ENCODE assay signal across 8 cellular contexts in the genomic region with DNA sequence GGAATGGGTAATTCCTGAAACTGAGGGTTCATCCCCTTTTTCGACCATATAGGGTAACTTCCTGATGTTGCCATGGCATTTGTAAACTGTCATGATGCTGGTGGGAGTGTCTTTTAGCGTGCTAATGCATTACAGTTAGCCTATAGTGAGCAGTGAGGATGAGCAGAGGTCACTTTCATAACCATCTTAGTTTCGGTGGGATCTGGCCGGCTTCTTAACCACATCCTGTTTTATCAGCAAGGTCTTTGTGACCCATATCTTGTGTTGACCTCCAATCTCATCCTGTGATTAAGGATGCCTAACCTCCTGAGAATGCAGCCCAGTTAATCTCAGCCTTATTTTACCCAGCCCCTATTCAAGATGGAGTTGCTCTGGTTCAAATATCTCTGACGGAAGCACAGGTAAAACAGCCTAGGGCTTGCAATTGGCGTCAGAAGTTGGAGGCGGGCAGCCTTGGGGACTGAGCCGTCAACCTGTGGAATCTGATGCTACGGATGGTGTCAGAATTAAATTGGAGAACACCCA. TPM values are rescaled to one million over a fixed set of nuclear protein-coding genes. Genes with fewer than 3 reads are reported as not detected.
DNase-seq lines count a peak whose midpoint lies in the region; ATAC-seq lines count a peak whose summit lies in the region.

No MANE protein-coding gene starts in this region.

- no peaks in the 10 kb centered on the region for H3K27me3 ChIP-seq in BLaER1 treated with 17β-estradiol and CSF1 and Interleukin-3, amounts not matched to agents 10 nM and 100 nM

- peaks cover 0 to 15% (median 0%) of the 10 kb centered on the region in 11 experiments; a peak in 6 of 22 replicates for H4K20me1 ChIP-seq in BLaER1 treated with 17β-estradiol and CSF1 and Interleukin-3, amounts not matched to agents 10 nM and 100 nM

- no peak overlapping the region for H3K27ac Mint-ChIP-seq in activated T-helper 2 cell treated with anti-CD3 and anti-CD28 coated beads, Interferon-gamma antibody, Interleukin-2, Interleukin-4, amounts not matched to agents 10 μg/mL and 5 μg/mL and 100 μg/mL, durations not matched to agents 14 hours and 24 hours and 36 hours

- peak; percentile 97 for ATAC-seq in GM19395 (IDR thresholded peaks at IDR 0.05; ENCODE audit: unreplicated experiment)
- ATAC-seq in HG03432 (IDR thresholded peaks at IDR 0.05; ENCODE audit: unreplicated experiment): peak; percentile 74
- no peak for ATAC-seq in GM18868 (IDR thresholded peaks at IDR 0.05; ENCODE audit: unreplicated experiment)

- peak overlapping the region in 6 of 11 experiments; percentile 21 to 64 (median 43); a peak in 10 of 22 replicates for H3K4me2 ChIP-seq in BLaER1 treated with 17β-estradiol and CSF1 and Interleukin-3, amounts not matched to agents 10 nM and 100 nM

- peaks cover 29% of the 10 kb centered on the region for H3K4me1 Mint-ChIP-seq in activated T-helper 2 cell treated with anti-CD3 and anti-CD28 coated beads, Interferon-gamma antibody, Interleukin-2, Interleukin-4, amounts not matched to agents 10 μg/mL and 5 μg/mL and 100 μg/mL, durations not matched to agents 14 hours and 24 hours and 36 hours (ENCODE audit: low read depth)

- H3K27me3 Mint-ChIP-seq in activated T-helper 2 cell treated with anti-CD3 and anti-CD28 coated beads, Interferon-gamma antibody, Interleukin-2, Interleukin-4, amounts not matched to agents 10 μg/mL and 5 μg/mL and 100 μg/mL, durations not matched to agents 14 hours and 24 hours and 36 hours (ENCODE audit: low read depth): no peaks in the 10 kb centered on the region

- no peak overlapping the region for H3K4me3 Mint-ChIP-seq in activated T-helper 2 cell treated with anti-CD3 and anti-CD28 coated beads, Interferon-gamma antibody, Interleukin-2, Interleukin-4, amounts not matched to agents 10 μg/mL and 5 μg/mL and 100 μg/mL, durations not matched to agents 14 hours and 24 hours and 36 hours (ENCODE audit: low read depth)

- H3K9ac ChIP-seq in BLaER1 treated with 17β-estradiol and CSF1 and Interleukin-3, amounts not matched to agents 10 nM and 100 nM: no peak overlapping the region

- no peak overlapping the region for H3K4me3 ChIP-seq in BLaER1 treated with 17β-estradiol and CSF1 and Interleukin-3, amounts not matched to agents 10 nM and 100 nM

- H3K27ac ChIP-seq in BLaER1 treated with 17β-estradiol and CSF1 and Interleukin-3, amounts not matched to agents 10 nM and 100 nM: peak overlapping the region in 2 of 11 experiments; percentile 27 to 58; a peak in 3 of 22 replicates

- peaks cover 11% of the 10 kb centered on the region for H3K9me3 Mint-ChIP-seq in activated T-helper 2 cell treated with anti-CD3 and anti-CD28 coated beads, Interferon-gamma antibody, Interleukin-2, Interleukin-4, amounts not matched to agents 10 μg/mL and 5 μg/mL and 100 μg/mL, durations not matched to agents 14 hours and 24 hours and 36 hours

- peaks cover 0 to 17% (median 12%) of the 10 kb centered on the region in 10 experiments; a peak in 11 of 20 replicates for H3K4me1 ChIP-seq in BLaER1 treated with 17β-estradiol and CSF1 and Interleukin-3, amounts not matched to agents 10 nM and 100 nM

- peaks cover 21% of the 10 kb centered on the region for H3K36me3 Mint-ChIP-seq in activated T-helper 2 cell treated with anti-CD3 and anti-CD28 coated beads, Interferon-gamma antibody, Interleukin-2, Interleukin-4, amounts not matched to agents 10 μg/mL and 5 μg/mL and 100 μg/mL, durations not matched to agents 14 hours and 24 hours and 36 hours (ENCODE audit: low read depth)

- H3K9me3 ChIP-seq in BLaER1 treated with 17β-estradiol and CSF1 and Interleukin-3, amounts not matched to agents 10 nM and 100 nM (replicated peaks in 1 of 11): peaks cover 73 to 100% (median 99%) of the 10 kb centered on the region in 11 experiments

- DNase-seq in amniotic epithelial cell (ENCODE audit: low read depth): peak; percentile 92
- DNase-seq in activated T-helper 2 cell treated with anti-CD3 and anti-CD28 coated beads, Interferon-gamma antibody, Interleukin-2, Interleukin-4, amounts not matched to agents 10 μg/mL and 5 μg/mL and 100 μg/mL, durations not matched to agents 14 hours and 24 hours and 36 hours (ENCODE audit: low spot score): no peak
- DNase-seq in stimulated activated CD4-positive, alpha-beta T cell treated with anti-CD3 and anti-CD28 coated beads, Interleukin-1b, Interleukin-23, amount 100 ng/mL, for 48 hours: no peak
- DNase-seq in activated CD4-positive, CD25-positive, alpha-beta regulatory T cell (lab: John Stamatoyannopoulos, UW): no peak

- intact Hi-C loops in activated T-helper 2 cell treated with anti-CD3 and anti-CD28 coated beads, Interferon-gamma antibody, Interleukin-2, Interleukin-4, amounts not matched to agents 10 μg/mL and 5 μg/mL and 100 μg/mL, durations not matched to agents 14 hours and 24 hours and 36 hours (cut with micrococcal nuclease): no loop called here

- peaks cover 56 to 100% (median 85%) of the 10 kb centered on the region in 11 experiments for H3K36me3 ChIP-seq in BLaER1 treated with 17β-estradiol and CSF1 and Interleukin-3, amounts not matched to agents 10 nM and 100 nM

RNA-seq across cellular contexts. Expression of gene RALBP1, which starts 19.5 kb away (rescaled TPM):
- total RNA-seq in activated T-helper 2 cell treated with anti-CD3 and anti-CD28 coated beads, Interferon-gamma antibody, Interleukin-2, Interleukin-4, amounts not matched to agents 10 μg/mL and 5 μg/mL and 100 μg/mL, durations not matched to agents 14 hours and 24 hours and 36 hours: 39.2 and 40.1 TPM in 2 replicates
